15 cellular contexts compared by ENCODE assay signal in the genomic region with DNA sequence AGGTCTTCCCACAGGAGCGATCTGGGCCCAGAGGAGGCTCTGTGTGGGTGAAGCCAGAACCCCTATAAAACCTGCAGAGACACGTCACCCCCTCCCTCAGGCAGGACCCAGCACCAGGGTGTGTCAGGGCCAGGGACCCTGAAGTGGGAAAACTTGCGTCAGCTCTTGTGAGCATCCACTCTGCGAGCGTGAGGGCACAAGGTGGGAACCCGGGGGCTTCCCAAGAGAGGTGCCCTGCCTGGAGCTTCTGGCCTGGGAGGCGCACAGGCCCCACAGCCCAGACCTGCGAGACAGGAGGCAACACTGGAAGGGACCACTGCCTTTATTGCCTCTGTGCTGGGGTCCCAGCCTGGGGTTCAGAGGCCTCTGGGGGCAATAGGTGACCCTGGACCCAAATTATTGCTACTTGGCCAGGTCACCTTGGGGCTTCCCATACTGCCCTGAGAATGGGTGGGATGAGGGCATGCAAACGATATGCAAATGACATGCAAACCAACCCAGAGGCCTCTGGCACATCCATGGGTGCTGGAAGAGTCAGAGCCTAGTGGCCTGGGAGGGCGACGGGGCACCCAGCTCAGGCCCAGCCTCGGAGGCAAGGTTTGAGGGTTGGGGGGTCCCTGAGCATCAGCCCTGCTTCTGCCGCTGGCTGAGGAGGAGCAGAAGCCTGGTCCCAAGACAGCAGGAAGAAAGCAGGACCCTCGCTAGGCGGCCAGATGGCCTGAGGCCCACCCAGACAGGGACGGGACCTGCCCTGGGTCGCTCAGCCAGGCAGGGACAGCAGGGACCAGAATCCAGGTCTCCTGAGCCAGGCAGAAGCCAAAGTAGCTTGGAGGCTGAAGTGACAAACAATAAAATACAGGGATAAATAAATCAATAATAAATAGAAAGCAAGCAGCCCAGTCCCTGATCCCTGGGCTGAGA. TPM values are rescaled to one million over a fixed set of nuclear protein-coding genes. Genes with fewer than 3 reads are reported as not detected.
DNase-seq lines count a peak whose midpoint lies in the region; ATAC-seq and TF ChIP-seq lines count a peak whose summit lies in the region.
"Had no signal": no experiment of that assay in that cellular context is flagged by ENCODE, and none has a peak within 500 bp of the region (broad histone marks: within the 10 kb centered on the region; RNA-seq: fewer than 3 reads in every experiment).

No MANE protein-coding gene starts in this region.

- H3K27me3 ChIP-seq in heart left ventricle (no peaks in the 10 kb centered on the region), BE2C (no peaks in the 10 kb centered on the region)

- H3K36me3 Mint-ChIP-seq in glutamatergic neuron (ENCODE audit: unreplicated experiment) (no peaks in the 10 kb centered on the region), progenitor cell of endocrine pancreas (ENCODE audit: insufficient read depth) (peaks cover 4% of the 10 kb centered on the region)

- H3K9me3 ChIP-seq in heart left ventricle: no peaks in the 10 kb centered on the region
- H3K9me3 ChIP-seq in BE2C: no peaks in the 10 kb centered on the region

- H3K27me3 Mint-ChIP-seq in glutamatergic neuron (ENCODE audit: unreplicated experiment) (peaks cover 6% of the 10 kb centered on the region), progenitor cell of endocrine pancreas (no peaks in the 10 kb centered on the region)
- H3K27me3 Mint-ChIP-seq: CD4-positive, alpha-beta T cell had no signal

- intact Hi-C loops in Right ventricle myocardium inferior (cut with DNase I) (no loop called here), heart left ventricle (cut with DNase I) (no loop called here)

- TF ChIP-seq POLR2A in heart left ventricle (IDR thresholded peaks at IDR 0.05): no peak

- WGBS in heart left ventricle, 4 donors: 92 to 96% (median 95%) methylated on average over 12 to 17 of the region's 17 CpGs

- no peak for TF ChIP-seq CTCF in heart left ventricle (IDR thresholded peaks at IDR 0.05)
- TF ChIP-seq CTCF in glutamatergic neuron (IDR thresholded peaks at IDR 0.05; ENCODE audit: partially characterized antibody, unreplicated experiment): no peak
- TF ChIP-seq CTCF in progenitor cell of endocrine pancreas (IDR thresholded peaks at IDR 0.05; ENCODE audit: unreplicated experiment): no peak
- no peak for TF ChIP-seq CTCF in BE2C (IDR thresholded peaks at IDR 0.05; ENCODE audit: low read depth, low read length)

- ATAC-seq in Right ventricle myocardium inferior (no peak), heart left ventricle (no peak), HG02759 (IDR thresholded peaks at IDR 0.05; ENCODE audit: unreplicated experiment) (no peak)

- H3K9me3 Mint-ChIP-seq in glutamatergic neuron (ENCODE audit: unreplicated experiment) (peaks cover 15% of the 10 kb centered on the region), progenitor cell of endocrine pancreas (ENCODE audit: low read depth) (no peaks in the 10 kb centered on the region)
- H3K9me3 Mint-ChIP-seq: CD4-positive, alpha-beta T cell had no signal

- no peak overlapping the region for H3K27ac Mint-ChIP-seq in glutamatergic neuron (ENCODE audit: unreplicated experiment)
- peak overlapping the region; percentile 59 for H3K27ac Mint-ChIP-seq in progenitor cell of endocrine pancreas
- H3K27ac Mint-ChIP-seq: CD4-positive, alpha-beta T cell had no signal

- DNase-seq in Right ventricle myocardium inferior (ENCODE audit: missing footprints) (peak; percentile 39), heart left ventricle (no peak), D341Med (ENCODE audit: low spot score) (peak; percentile 24), glutamatergic neuron (peak; percentile 30), progenitor cell of endocrine pancreas (ENCODE audit: low spot score, unreplicated experiment) (no peak), AG08396 (ENCODE audit: low spot score) (no peak), BE2C (no peak)
- DNase-seq: AML-193; CD4-positive, alpha-beta T cell; Kasumi-1; NCI-H1105 treated with DMSO at 0.1 percent for 48 hours; NCI-H187; NCI-H774; SIG-M5 had no signal

- peaks cover 19% of the 10 kb centered on the region for H3K4me1 Mint-ChIP-seq in glutamatergic neuron (ENCODE audit: low read depth, unreplicated experiment)
- peaks cover 32% of the 10 kb centered on the region for H3K4me1 Mint-ChIP-seq in progenitor cell of endocrine pancreas (ENCODE audit: low read depth)

- no peak overlapping the region for H3K27ac ChIP-seq in heart left ventricle

- peak overlapping the region; percentile 30 for H3K4me3 Mint-ChIP-seq in glutamatergic neuron (ENCODE audit: unreplicated experiment)
- H3K4me3 Mint-ChIP-seq in progenitor cell of endocrine pancreas (ENCODE audit: low read depth): no peak overlapping the region
- H3K4me3 Mint-ChIP-seq: CD4-positive, alpha-beta T cell had no signal

- H3K36me3 ChIP-seq in heart left ventricle (peaks cover 0 to 37% (median 17%) of the 10 kb centered on the region in 9 donors), BE2C (peaks cover 13% of the 10 kb centered on the region)

- H3K4me1 ChIP-seq in heart left ventricle (peaks cover 0 to 17% (median 6%) of the 10 kb centered on the region in 12 donors), BE2C (no peaks in the 10 kb centered on the region; the same call in 1 of the 2 replicates)

- H3K4me3 ChIP-seq in heart left ventricle (no peak overlapping the region), BE2C (ENCODE audit: low read depth, low read length) (no peak overlapping the region)

RNA-seq across cellular contexts. Expression of a gene that starts 5.1 kb away (rescaled TPM):
- total RNA-seq in Right ventricle myocardium inferior (not detected), heart left ventricle (under 1 TPM in 2 of 9 donors, not detected in 7; 0.13 to 0.50 TPM), glutamatergic neuron (ENCODE audit: unreplicated experiment) (not detected), progenitor cell of endocrine pancreas (0.27 TPM in 1 of 2 replicates, not detected in the other)
- under 1 TPM in 1 of 2 donors, not detected in 1; 0.15 TPM for polyA plus RNA-seq in heart left ventricle
- polyA plus RNA-seq in BE2C (2012; ENCODE audit: insufficient read depth, insufficient read length, low read depth): 0.57 TPM

RNA-seq across cellular contexts. Expression of a gene that starts 9.7 kb away (rescaled TPM):
- total RNA-seq in Right ventricle myocardium inferior: 0.19 TPM
- total RNA-seq in heart left ventricle: 1 to 10 TPM in 1 of 9 donors, under 1 TPM in 8; 0.13 to 1.1 (median 0.36) TPM
- polyA plus RNA-seq in heart left ventricle: under 1 TPM; 0.23 to 0.57 TPM
- 1.0 TPM for total RNA-seq in glutamatergic neuron (ENCODE audit: unreplicated experiment)
- 0.36 and 0.38 TPM in 2 replicates for total RNA-seq in progenitor cell of endocrine pancreas
- 4.3 TPM for polyA plus RNA-seq in BE2C (2012; ENCODE audit: insufficient read depth, insufficient read length, low read depth)

RNA-seq across cellular contexts. Expression of a gene that starts 17.2 kb away (rescaled TPM):
- total RNA-seq in Right ventricle myocardium inferior (70.8 TPM), heart left ventricle (100 to 1,000 TPM in 1 of 9 donors, 10 to 100 TPM in 8; 54.5 to 111 (median 74.8) TPM), glutamatergic neuron (ENCODE audit: unreplicated experiment) (146 TPM), progenitor cell of endocrine pancreas (68.3 and 74.6 TPM in 2 replicates)
- 10 to 100 TPM; 37.6 to 67.2 TPM for polyA plus RNA-seq in heart left ventricle
- polyA plus RNA-seq in BE2C (2012; ENCODE audit: insufficient read depth, insufficient read length, low read depth): 39.5 TPM

RNA-seq across cellular contexts. Expression of a gene that starts 29.1 kb away (rescaled TPM):
- 2.3 TPM for total RNA-seq in Right ventricle myocardium inferior
- 1 to 10 TPM in 7 of 9 donors, under 1 TPM in 2; 0.32 to 6.4 (median 1.4) TPM for total RNA-seq in heart left ventricle
- 1 to 10 TPM in 1 of 2 donors, under 1 TPM in 1; 0.46 to 1.1 TPM for polyA plus RNA-seq in heart left ventricle
- 66.0 TPM for total RNA-seq in glutamatergic neuron (ENCODE audit: unreplicated experiment)
- 26.2 and 26.5 TPM in 2 replicates for total RNA-seq in progenitor cell of endocrine pancreas
- polyA plus RNA-seq in BE2C (2012; ENCODE audit: insufficient read depth, insufficient read length, low read depth): 18.2 TPM

Comparison
In these comparisons a context has a peak if more than half of its experiments do, and no peak if none do; other contexts are left out.
1. DNase-seq: peak in Right ventricle myocardium inferior (single experiment), D341Med (single experiment) and glutamatergic neuron (single experiment); none in heart left ventricle (0 of 5), progenitor cell of endocrine pancreas (single experiment), AG08396 (single experiment) and BE2C (single experiment).